ENCODE assay signal across 8 cellular contexts in the genomic region with DNA sequence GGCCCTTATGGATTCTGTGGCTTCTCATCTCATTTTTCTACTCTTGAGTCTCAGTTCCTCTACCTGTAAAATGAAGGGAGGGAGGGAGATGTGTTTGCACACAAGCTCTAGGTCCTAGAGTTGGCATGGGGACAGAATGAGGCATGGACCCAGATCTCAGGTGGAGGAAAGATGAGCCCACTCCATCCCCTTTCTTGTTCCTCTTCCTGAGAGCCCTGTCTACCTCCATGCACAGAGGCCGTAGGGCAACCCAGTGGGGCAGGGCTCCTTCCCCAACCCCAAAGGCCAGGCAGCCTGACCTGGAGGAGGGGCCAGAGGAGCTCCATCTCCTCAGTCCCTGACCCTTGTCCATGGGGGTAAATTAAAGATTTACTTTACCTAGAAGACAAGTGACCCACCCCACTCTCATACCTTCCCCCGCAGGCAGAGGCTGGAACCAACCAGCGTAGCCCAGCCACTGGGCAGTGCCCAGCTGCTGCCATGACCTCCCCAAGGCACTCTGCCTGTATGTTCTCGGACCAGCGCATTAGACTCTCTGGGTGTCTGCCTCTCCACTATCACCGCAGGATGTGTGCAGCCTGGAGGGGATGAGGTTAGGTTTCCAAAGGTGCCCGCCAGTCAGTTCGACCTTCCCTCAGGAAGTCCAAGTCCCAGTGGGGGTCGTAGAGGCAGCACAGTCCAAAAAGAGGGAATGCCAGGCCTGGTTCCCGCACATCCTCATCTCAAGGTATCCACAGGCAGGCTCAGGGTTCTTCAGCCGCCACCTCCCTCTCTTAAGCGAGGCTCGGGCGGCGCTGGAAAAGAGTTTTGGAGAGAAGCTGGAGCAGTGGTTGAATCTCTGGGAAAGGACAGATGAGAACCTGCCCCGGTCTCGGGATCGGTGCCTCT. TPM values are rescaled to one million over a fixed set of nuclear protein-coding genes. Genes with fewer than 3 reads are reported as not detected.
DNase-seq lines count a peak whose midpoint lies in the region; ATAC-seq and TF ChIP-seq lines count a peak whose summit lies in the region.

No MANE protein-coding gene starts in this region.

- peak overlapping the region; percentile 63 for H3K27ac ChIP-seq in foreskin keratinocyte

- peak; percentile 33 for DNase-seq in stimulated activated CD4-positive, alpha-beta T cell treated with anti-CD3 and anti-CD28 coated beads, Interleukin-15, amount 100 ng/mL, for 24 hours
- no peak for DNase-seq in stimulated activated CD4-positive, alpha-beta T cell treated with anti-CD3 and anti-CD28 coated beads, Interleukin-12 subunit alpha, Interleukin-12 subunit beta, amount 100 ng/mL, for 4 hours
- DNase-seq in foreskin keratinocyte: no peak
- DNase-seq in sciatic nerve (ENCODE audit: low spot score): peak; percentile 62
- no peak for DNase-seq in iPS-NIHi11 (ENCODE audit: low spot score)
- no peak for DNase-seq in NCI-H446 (lab: John Stamatoyannopoulos, UW)

- intact Hi-C loops in sciatic nerve (cut with DNase I): no loop called here

- peak overlapping the region; percentile 67 for H3K4me3 ChIP-seq in WI38 (ENCODE audit: low read depth, low read length)

- ATAC-seq in foreskin keratinocyte (no peak), sciatic nerve (no peak), GM19397 (IDR thresholded peaks at IDR 0.05; ENCODE audit: unreplicated experiment) (no peak)

- peaks cover 14% of the 10 kb centered on the region for H3K4me1 ChIP-seq in foreskin keratinocyte

- no peaks in the 10 kb centered on the region for H3K27me3 ChIP-seq in foreskin keratinocyte

- TF ChIP-seq CTCF in WI38 (IDR thresholded peaks at IDR 0.05; ENCODE audit: low read depth, low read length) (no peak), foreskin keratinocyte (conservative IDR thresholded peaks at IDR 0.05) (no peak)

RNA-seq across cellular contexts. Expression of a gene that starts 3.0 kb away (rescaled TPM):
- 214 and 236 TPM in 2 replicates for total RNA-seq in foreskin keratinocyte
- polyA plus RNA-seq in foreskin keratinocyte: 186 and 201 TPM in 2 replicates
- 283 TPM for total RNA-seq in sciatic nerve

RNA-seq across cellular contexts. Expression of a gene that starts 23.2 kb away (rescaled TPM):
- total RNA-seq in foreskin keratinocyte (5.7 and 15.5 TPM in 2 replicates), sciatic nerve (159 TPM)
- polyA plus RNA-seq in foreskin keratinocyte: 10.7 and 32.2 TPM in 2 replicates

RNA-seq across cellular contexts. Expression of a gene that starts 38.6 kb away (rescaled TPM):
- total RNA-seq in foreskin keratinocyte: 1.3 TPM in 2 replicates
- 1.1 and 1.3 TPM in 2 replicates for polyA plus RNA-seq in foreskin keratinocyte
- 1.9 TPM for total RNA-seq in sciatic nerve

RNA-seq across cellular contexts. Expression of a gene that starts 56.1 kb away (rescaled TPM):
- total RNA-seq in foreskin keratinocyte (0.71 and 0.92 TPM in 2 replicates), sciatic nerve (not detected)
- polyA plus RNA-seq in foreskin keratinocyte: 0.65 and 0.84 TPM in 2 replicates

Comparison
In these comparisons a context has a peak if more than half of its experiments do, and no peak if none do; other contexts are left out.
1. DNase-seq: peak in stimulated activated CD4-positive, alpha-beta T cell treated with anti-CD3 and anti-CD28 coated beads, Interleukin-15, amount 100 ng/mL, for 24 hours (single experiment) and sciatic nerve (single experiment); none in stimulated activated CD4-positive, alpha-beta T cell treated with anti-CD3 and anti-CD28 coated beads, Interleukin-12 subunit alpha, Interleukin-12 subunit beta, amount 100 ng/mL, for 4 hours (single experiment), foreskin keratinocyte (0 of 2), iPS-NIHi11 (single experiment) and NCI-H446 (0 of 2).